ENCODE assay signal across 8 cellular contexts in the genomic region with DNA sequence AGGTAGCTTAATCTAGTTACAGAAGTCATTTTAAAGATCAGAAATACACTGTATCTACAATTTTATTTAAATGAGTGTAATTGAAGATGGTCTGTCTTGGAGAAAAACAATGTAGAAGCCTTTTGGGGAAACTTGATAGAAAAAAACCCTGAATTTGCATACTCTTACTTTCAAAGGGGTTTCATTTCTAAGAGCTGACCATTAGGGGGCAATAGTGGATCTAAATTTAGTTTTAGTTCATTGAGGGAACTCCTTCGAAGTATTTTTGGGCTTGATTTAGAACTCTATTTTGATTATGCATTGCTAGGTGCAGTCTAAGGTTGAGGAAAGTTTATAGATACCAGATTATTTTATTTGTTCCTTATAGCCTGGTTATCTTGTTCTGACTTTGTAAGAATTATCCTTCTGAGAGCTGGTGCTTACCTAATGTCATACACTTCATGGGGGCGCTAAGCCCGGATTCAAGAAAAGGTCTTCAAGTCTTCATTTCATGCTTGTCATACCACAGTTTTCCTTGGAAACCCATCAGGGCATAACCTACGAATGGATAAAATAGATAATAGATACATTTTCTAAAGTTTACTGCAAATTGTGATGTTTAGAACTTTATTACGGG.
DNase-seq lines count a peak whose midpoint lies in the region; ATAC-seq, FAIRE-seq and TF ChIP-seq lines count a peak whose summit lies in the region.

No MANE protein-coding gene starts in this region.

- H3K4me2 ChIP-seq in mammary epithelial cell (ENCODE audit: insufficient read depth, low read depth, low read length), result no peak overlapping the region

- peaks cover 4% of the 10 kb centered on the region for H3K36me3 ChIP-seq in mammary epithelial cell (ENCODE audit: insufficient read depth, low read length)
- H3K36me3 ChIP-seq in tibial artery, result peaks cover 0 to 10% (median 0%) of the 10 kb centered on the region in 3 donors

- TF ChIP-seq CTCF in AG10803 (conservative IDR thresholded peaks at IDR 0.05; ENCODE audit: low read length), result peak; percentile 77
- peak; percentile 61 for TF ChIP-seq CTCF in mammary epithelial cell (conservative IDR thresholded peaks at IDR 0.05 in 1 of 2, IDR thresholded peaks at IDR 0.05 in 1 of 2; ENCODE audit: extremely low read depth in 1 of 2, insufficient read depth in 1 of 2, low read depth in 1 of 2, low read length in 2 of 2)
- peak; percentile 65 to 66 for TF ChIP-seq CTCF in tibial artery (IDR thresholded peaks at IDR 0.05)

- no peak for TF ChIP-seq POLR2A in GM12892 (IDR thresholded peaks at IDR 0.05; ENCODE audit: low read depth, low read length)

- dilution Hi-C loops in mammary epithelial cell (cut with HindIII; ENCODE audit: low sequenced_read_pairs), result loop anchor here (25.0 kb wide), 1 partner anchor 149 kb away; no protein-coding TSS in a partner anchor

- CTCF ChIA-PET in mammary epithelial cell (lab: Charles Lee; ENCODE audit: low non-redundant PET), result interaction anchor here (0.6 to 0.7 kb wide), 4 partner anchors 23 to 84 kb away, joined by 3 to 11 read pairs (median 4); no protein-coding TSS in a partner anchor

- peak; percentile 77 for FAIRE-seq in GM12892 (lab: Jason Lieb, UNC)

- H3K79me2 ChIP-seq in mammary epithelial cell (ENCODE audit: insufficient read depth, low read length), result no peaks in the 10 kb centered on the region

- peaks cover 5% of the 10 kb centered on the region for H3K27me3 Mint-ChIP-seq in T-helper 2 cell treated with Interferon-gamma antibody and Interleukin-4, amounts not matched to agents 5 μg/mL and 100 μg/mL, for 36 hours (ENCODE audit: low read depth)

- no peak overlapping the region for H3K27ac Mint-ChIP-seq in T-helper 2 cell treated with Interferon-gamma antibody and Interleukin-4, amounts not matched to agents 5 μg/mL and 100 μg/mL, for 36 hours

- H3K9me3 ChIP-seq in mammary epithelial cell (replicated peaks; ENCODE audit: insufficient read depth, low read length) (no peaks in the 10 kb centered on the region), tibial artery (no peaks in the 10 kb centered on the region)

- intact Hi-C loops in mammary epithelial cell (cut with micrococcal nuclease) (loop anchor here (1.0 to 5.0 kb wide), 3 partner anchors 69 to 464 kb away; a partner anchor contains a TSS), tibial artery (cut with DNase I; ENCODE audit: low total_unique reads) (loop anchor here (5.0 to 10.0 kb wide), 4 partner anchors 89 to 254 kb away; a partner anchor contains a TSS)

- ATAC-seq in HG03342 (IDR thresholded peaks at IDR 0.05; ENCODE audit: unreplicated experiment), result peak; percentile 53

- H3K27me3 ChIP-seq in mammary epithelial cell (ENCODE audit: insufficient read depth, low read length) (no peaks in the 10 kb centered on the region), tibial artery (no peaks in the 10 kb centered on the region)

- 65% methylated on average over 5 of the region's 5 CpGs for WGBS in mammary epithelial cell (ENCODE audit: low coverage, missing lambda C conversion rate)

- H2AFZ ChIP-seq in mammary epithelial cell (ENCODE audit: low read depth, low read length), result no peak overlapping the region

- H3K9ac ChIP-seq in mammary epithelial cell (ENCODE audit: insufficient read depth, low read length), result no peak overlapping the region

- H3K9me3 Mint-ChIP-seq in T-helper 2 cell treated with Interferon-gamma antibody and Interleukin-4, amounts not matched to agents 5 μg/mL and 100 μg/mL, for 36 hours, result no peaks in the 10 kb centered on the region

- in situ Hi-C loops in mammary epithelial cell (cut with MboI; ENCODE audit: low sequenced_read_pairs in 2 of 2), result loop anchor here (5.0 to 25.0 kb wide), 4 partner anchors 74 to 424 kb away; a partner anchor contains a TSS

- DNase-seq in AG10803 (ENCODE audit: low read depth), result peak; percentile 67
- no peak for DNase-seq in GM12892 (ENCODE audit: insufficient read length)
- peak; percentile 37 for DNase-seq in NCI-H82 treated with DMSO at 0.1 percent for 48 hours (lab: John Stamatoyannopoulos, UW; ENCODE audit: unreplicated experiment)
- peak; percentile 45 for DNase-seq in mammary epithelial cell
- peak; percentile 58 for DNase-seq in kidney glomerular epithelial cell (lab: John Stamatoyannopoulos, UW)
- no peak for DNase-seq in tibial artery
- no peak for DNase-seq in T-helper 2 cell treated with Interferon-gamma antibody and Interleukin-4, amounts not matched to agents 5 μg/mL and 100 μg/mL, for 36 hours (ENCODE audit: low spot score)

- H3K27ac ChIP-seq in mammary epithelial cell (ENCODE audit: insufficient read depth, low read depth, low read length) (no peak overlapping the region), tibial artery (no peak overlapping the region)

- no peaks in the 10 kb centered on the region for H4K20me1 ChIP-seq in mammary epithelial cell (ENCODE audit: insufficient read depth, low read length)

- peaks cover 24% of the 10 kb centered on the region for H3K4me1 Mint-ChIP-seq in T-helper 2 cell treated with Interferon-gamma antibody and Interleukin-4, amounts not matched to agents 5 μg/mL and 100 μg/mL, for 36 hours (ENCODE audit: low read depth)

- no TSS peak for BruUV-seq in mammary epithelial cell (replicated peaks; lab: Mats Ljungman, UMichigan)

- H3K4me3 ChIP-seq in AG10803 (ENCODE audit: low read length) (no peak overlapping the region), mammary epithelial cell (replicated peaks in 1 of 3; ENCODE audit: insufficient read depth in 1 of 3, low read depth in 2 of 3, low read length in 3 of 3) (no peak overlapping the region), tibial artery (no peak overlapping the region)

- H3K4me1 ChIP-seq in mammary epithelial cell (ENCODE audit: insufficient read depth, low read length) (peaks cover 17% of the 10 kb centered on the region), tibial artery (peaks cover 0 to 17% (median 5%) of the 10 kb centered on the region in 4 donors)

- no peak overlapping the region for H3K4me3 Mint-ChIP-seq in T-helper 2 cell treated with Interferon-gamma antibody and Interleukin-4, amounts not matched to agents 5 μg/mL and 100 μg/mL, for 36 hours

- peaks cover 12% of the 10 kb centered on the region for H3K36me3 Mint-ChIP-seq in T-helper 2 cell treated with Interferon-gamma antibody and Interleukin-4, amounts not matched to agents 5 μg/mL and 100 μg/mL, for 36 hours (ENCODE audit: low read depth)

Comparison
In these comparisons a context has a peak if more than half of its experiments do, and no peak if none do; other contexts are left out.
1. DNase-seq: peak in AG10803 (single experiment), NCI-H82 treated with DMSO at 0.1 percent for 48 hours (single experiment), mammary epithelial cell (single experiment) and kidney glomerular epithelial cell (single experiment); none in GM12892 (single experiment), tibial artery (0 of 2) and T-helper 2 cell treated with Interferon-gamma antibody and Interleukin-4, amounts not matched to agents 5 μg/mL and 100 μg/mL, for 36 hours (single experiment).
2. Peak in every context shown above with its lines, with median percentiles within 50 percentile points of each other: CTCF ChIP-seq.